ENCODE assay signal across 9 cellular contexts in the genomic region with DNA sequence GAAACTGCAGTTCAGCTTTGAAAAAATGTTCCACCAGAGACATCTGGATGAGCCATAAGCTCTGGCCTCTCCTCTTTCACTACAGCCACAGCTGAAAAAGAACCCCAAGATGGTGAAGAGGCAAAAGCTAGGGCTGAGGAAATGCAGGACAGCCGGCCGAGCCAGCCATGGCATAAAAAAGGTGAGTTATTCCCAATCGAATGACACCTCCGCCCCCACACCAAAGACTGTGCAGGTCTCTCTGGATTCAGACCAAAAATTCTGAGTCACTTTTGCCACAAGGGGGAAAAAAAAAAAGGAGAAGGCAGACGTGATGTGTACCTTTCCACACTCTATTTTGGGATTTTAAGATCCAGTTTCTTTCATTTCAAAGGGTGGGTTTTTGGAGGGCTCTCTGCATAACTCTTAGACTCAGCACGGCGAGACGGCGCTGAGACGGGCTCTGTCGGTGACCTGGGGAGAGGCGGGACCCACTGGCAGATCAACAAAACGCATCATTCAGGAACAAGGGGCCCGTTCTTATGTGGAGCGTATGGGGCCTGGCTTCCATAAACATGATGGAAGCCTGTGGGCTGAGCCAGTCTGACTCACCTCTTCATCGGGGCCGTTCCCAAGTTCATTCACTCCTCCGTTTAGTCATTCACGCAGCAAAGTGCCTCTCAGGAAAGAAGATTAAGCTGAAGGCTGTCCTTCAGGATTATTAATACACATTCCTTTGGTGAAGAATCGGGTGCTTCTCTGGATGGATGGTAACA. TPM values are rescaled to one million over a fixed set of nuclear protein-coding genes. Genes with fewer than 3 reads are reported as not detected.
DNase-seq lines count a peak whose midpoint lies in the region; ATAC-seq and TF ChIP-seq lines count a peak whose summit lies in the region.
"Had no signal": no experiment of that assay in that cellular context is flagged by ENCODE, and none has a peak within 500 bp of the region (broad histone marks: within the 10 kb centered on the region; RNA-seq: fewer than 3 reads in every experiment).

No MANE protein-coding gene starts in this region.

- H3K79me2 ChIP-seq in smooth muscle cell (ENCODE audit: low read depth) (no peaks in the 10 kb centered on the region), MM.1S (ENCODE audit: low read length) (peaks cover 42% of the 10 kb centered on the region)

- H3K4me1 ChIP-seq in smooth muscle cell (ENCODE audit: low read depth): peaks cover 14% of the 10 kb centered on the region
- no peaks in the 10 kb centered on the region for H3K4me1 ChIP-seq in MM.1S (ENCODE audit: low read length)

- no peak for TF ChIP-seq CTCF in fibroblast of villous mesenchyme (IDR thresholded peaks at IDR 0.05; ENCODE audit: insufficient read depth, low read depth, low read length)
- no peak for TF ChIP-seq CTCF in smooth muscle cell (IDR thresholded peaks at IDR 0.05; ENCODE audit: borderline replicate concordance, insufficient read depth, poor library complexity, severe bottlenecking)
- TF ChIP-seq CTCF in MM.1S (IDR thresholded peaks at IDR 0.05; ENCODE audit: low read length): no peak

- H2AFZ ChIP-seq in smooth muscle cell (ENCODE audit: low read depth): peak overlapping the region; percentile 46
- H2AFZ ChIP-seq in MM.1S (ENCODE audit: low read length): no peak overlapping the region

- H4K20me1 ChIP-seq in smooth muscle cell (ENCODE audit: low read depth) (no peaks in the 10 kb centered on the region), MM.1S (ENCODE audit: insufficient read depth, low read length) (no peaks in the 10 kb centered on the region)

- no peak for ATAC-seq in GM21515 (IDR thresholded peaks at IDR 0.05; ENCODE audit: unreplicated experiment)

- H3F3A ChIP-seq in smooth muscle cell (ENCODE audit: low read depth) (peaks cover 25% of the 10 kb centered on the region), MM.1S (ENCODE audit: insufficient read depth, low read length) (no peaks in the 10 kb centered on the region)

- H3K4me2 ChIP-seq in smooth muscle cell (peak overlapping the region; percentile 81), MM.1S (ENCODE audit: low read depth, low read length) (no peak overlapping the region)

- H3K9ac ChIP-seq in smooth muscle cell (ENCODE audit: low read depth) (peak overlapping the region; percentile 92), MM.1S (ENCODE audit: low read length) (no peak overlapping the region)

- H3K27me3 ChIP-seq in smooth muscle cell (ENCODE audit: low read depth): no peaks in the 10 kb centered on the region
- no peaks in the 10 kb centered on the region for H3K27me3 ChIP-seq in MM.1S (replicated peaks; ENCODE audit: insufficient read depth, low read length)

- 14% methylated on average over 20 of the region's 20 CpGs for WGBS in smooth muscle cell (ENCODE audit: low lambda C conversion rate)

- H3K9me2 ChIP-seq in MM.1S (replicated peaks; ENCODE audit: insufficient read depth, low read length): no peaks in the 10 kb centered on the region

- no peaks in the 10 kb centered on the region for H3K9me3 ChIP-seq in smooth muscle cell (replicated peaks; ENCODE audit: low read depth)
- no peaks in the 10 kb centered on the region for H3K9me3 ChIP-seq in MM.1S (replicated peaks; ENCODE audit: insufficient read depth, low read length)

- no peak overlapping the region for H3K4me3 ChIP-seq in fibroblast of villous mesenchyme (ENCODE audit: low read depth, low read length)
- H3K4me3 ChIP-seq in smooth muscle cell: peak overlapping the region; percentile 17
- H3K4me3 ChIP-seq in MM.1S (ENCODE audit: low read length): no peak overlapping the region

- CTCF ChIA-PET in HEK293T (lab: Yijun Ruan, JAX): interaction anchor here (0.6 kb wide), 1 partner anchor 102 kb away, joined by 3 read pairs; no protein-coding TSS in a partner anchor

- peak; percentile 21 for DNase-seq in HEK293T (ENCODE audit: extremely low spot score)
- peak; percentile 99 for DNase-seq in SW480 (ENCODE audit: low spot score)
- peak; percentile 72 for DNase-seq in fibroblast of villous mesenchyme (ENCODE audit: low read depth)
- peak; percentile 12 for DNase-seq in smooth muscle cell (lab: John Stamatoyannopoulos, UW; ENCODE audit: unreplicated experiment)
- no peak for DNase-seq in DMS 273 treated with DMSO at 0.1 percent for 48 hours (lab: John Stamatoyannopoulos, UW)
- no peak for DNase-seq in MM.1S
- DNase-seq: H7; stimulated activated CD4-positive, alpha-beta T cell treated with anti-CD3 and anti-CD28 coated beads, Interleukin-4, amount 100 ng/mL, for 1 hour had no signal

- peak overlapping the region; percentile 99 for H3K27ac ChIP-seq in smooth muscle cell (ENCODE audit: low read depth)
- no peak overlapping the region for H3K27ac ChIP-seq in MM.1S (ENCODE audit: low read length)

- no peaks in the 10 kb centered on the region for H3K36me3 ChIP-seq in smooth muscle cell (ENCODE audit: low read depth)
- no peaks in the 10 kb centered on the region for H3K36me3 ChIP-seq in MM.1S (replicated peaks; ENCODE audit: insufficient read depth, low read length)

- POLR2A ChIA-PET in HEK293T (lab: Yijun Ruan, JAX): no interaction called here

TF ChIP-seq in HEK293T, 16 proteins besides CTCF, POLR2A, EP300 and RAD21:
- TF ChIP-seq PKNOX1 (IDR thresholded peaks at IDR 0.05) (no peak), HDGF (IDR thresholded peaks at IDR 0.05; ENCODE audit: borderline replicate concordance) (no peak)

RNA-seq across cellular contexts. Expression of gene NFATC2, which starts 54.8 kb away (rescaled TPM):
- total RNA-seq in fibroblast of villous mesenchyme: under 0.01 and 0.64 TPM in 2 replicates
- total RNA-seq in smooth muscle cell: 4.1 and 8.4 TPM in 2 replicates
- 5.5 and 5.8 TPM in 2 replicates for polyA plus RNA-seq in smooth muscle cell

Comparison
In these comparisons a context has a peak if more than half of its experiments do, and no peak if none do; other contexts are left out.
1. DNase-seq: peak in HEK293T (single experiment), SW480 (single experiment), fibroblast of villous mesenchyme (single experiment) and smooth muscle cell (single experiment); none in DMS 273 treated with DMSO at 0.1 percent for 48 hours (single experiment) and MM.1S (single experiment).